Comparison of ENCODE assay signal across 8 cellular contexts in genomic region chr1:40059960-40060337, GRCh38. TPM values are rescaled to one million over a fixed set of nuclear protein-coding genes. Genes with fewer than 3 reads are reported as not detected.
A peak's percentile ranks its signal among the peaks of the same experiment; 100 is the strongest.
DNase-seq lines count a peak whose midpoint lies in the region; ATAC-seq lines count a peak whose summit lies in the region.

No MANE protein-coding gene starts in this region.

- peak overlapping the region; percentile 73 to 87 (median 84); a peak in 21 of 22 replicates for H3K9ac ChIP-seq in BLaER1 treated with 17β-estradiol and CSF1 and Interleukin-3, amounts not matched to agents 10 nM and 100 nM

- peaks cover 68 to 95% (median 80%) of the 10 kb centered on the region in 11 experiments for H3K36me3 ChIP-seq in BLaER1 treated with 17β-estradiol and CSF1 and Interleukin-3, amounts not matched to agents 10 nM and 100 nM

- peaks cover 10% of the 10 kb centered on the region for H3K36me3 Mint-ChIP-seq in IgD-negative memory B cell
- H3K36me3 Mint-ChIP-seq in activated naive CD8-positive, alpha-beta T cell = peaks cover 34% of the 10 kb centered on the region
- H3K36me3 Mint-ChIP-seq in memory B cell = peaks cover 30% of the 10 kb centered on the region

- H3K27ac ChIP-seq in BLaER1 treated with 17β-estradiol and CSF1 and Interleukin-3, amounts not matched to agents 10 nM and 100 nM = peak overlapping the region; percentile 75 to 99 (median 97); a peak in 21 of 22 replicates

- ATAC-seq in memory B cell (ENCODE audit: low read depth) (no peak), GM21825 (IDR thresholded peaks at IDR 0.05; ENCODE audit: unreplicated experiment) (no peak)

- H3K4me3 ChIP-seq in BLaER1 treated with 17β-estradiol and CSF1 and Interleukin-3, amounts not matched to agents 10 nM and 100 nM = peak overlapping the region; percentile 29 to 57 (median 46); a peak in 17 of 20 replicates

- no peaks in the 10 kb centered on the region for H3K9me3 Mint-ChIP-seq in IgD-negative memory B cell
- H3K9me3 Mint-ChIP-seq in activated naive CD8-positive, alpha-beta T cell (ENCODE audit: low read depth) = no peaks in the 10 kb centered on the region
- H3K9me3 Mint-ChIP-seq in memory B cell = no peaks in the 10 kb centered on the region

- H3K4me1 ChIP-seq in BLaER1 treated with 17β-estradiol and CSF1 and Interleukin-3, amounts not matched to agents 10 nM and 100 nM = peaks cover 88 to 100% (median 97%) of the 10 kb centered on the region in 10 experiments

- H3K27me3 Mint-ChIP-seq in IgD-negative memory B cell (no peaks in the 10 kb centered on the region), memory B cell (no peaks in the 10 kb centered on the region)
- H3K27me3 Mint-ChIP-seq in activated naive CD8-positive, alpha-beta T cell = no peaks in the 10 kb centered on the region

- peaks cover 0 to 95% (median 0%) of the 10 kb centered on the region in 11 experiments; a peak in 6 of 22 replicates for H4K20me1 ChIP-seq in BLaER1 treated with 17β-estradiol and CSF1 and Interleukin-3, amounts not matched to agents 10 nM and 100 nM

- H3K27me3 ChIP-seq in BLaER1 treated with 17β-estradiol and CSF1 and Interleukin-3, amounts not matched to agents 10 nM and 100 nM = no peaks in the 10 kb centered on the region

- peaks cover 64 to 87% (median 68%) of the 10 kb centered on the region in 3 donors for H3K4me1 Mint-ChIP-seq in IgD-negative memory B cell
- peaks cover 93% of the 10 kb centered on the region for H3K4me1 Mint-ChIP-seq in activated naive CD8-positive, alpha-beta T cell (ENCODE audit: low read depth)
- peaks cover 72% of the 10 kb centered on the region for H3K4me1 Mint-ChIP-seq in memory B cell

- DNase-seq in memory B cell (ENCODE audit: low spot score in 2 of 2) (no peak), anterior cingulate cortex (lab: John Stamatoyannopoulos, UW) (no peak), NCI-H1092 treated with DMSO at 0.1 percent for 48 hours (lab: John Stamatoyannopoulos, UW) (no peak), cerebellar nuclear complex (lab: John Stamatoyannopoulos, UW) (no peak)

- peaks cover 0 to 3% (median 0%) of the 10 kb centered on the region in 11 experiments; a peak in 1 of 22 replicates for H3K9me3 ChIP-seq in BLaER1 treated with 17β-estradiol and CSF1 and Interleukin-3, amounts not matched to agents 10 nM and 100 nM (replicated peaks in 1 of 11)

- H3K4me3 Mint-ChIP-seq in IgD-negative memory B cell (peak overlapping the region; percentile 58 to 91 (median 64)), memory B cell (peak overlapping the region; percentile 43)
- H3K4me3 Mint-ChIP-seq in activated naive CD8-positive, alpha-beta T cell = peak overlapping the region; percentile 81

- H3K27ac Mint-ChIP-seq in IgD-negative memory B cell (peak overlapping the region; percentile 67 to 90 (median 86)), memory B cell (peak overlapping the region; percentile 72)
- peak overlapping the region; percentile 94 for H3K27ac Mint-ChIP-seq in activated naive CD8-positive, alpha-beta T cell

- peak overlapping the region; percentile 78 to 100 (median 91) for H3K4me2 ChIP-seq in BLaER1 treated with 17β-estradiol and CSF1 and Interleukin-3, amounts not matched to agents 10 nM and 100 nM

RNA-seq across cellular contexts. Expression of gene CAP1, which starts 19.4 kb away (rescaled TPM):
- polyA plus RNA-seq in IgD-negative memory B cell = 424 TPM

RNA-seq across cellular contexts. Expression of gene PPT1, which starts 37.1 kb away (rescaled TPM):
- polyA plus RNA-seq in IgD-negative memory B cell = 107 TPM
